ENCODE assay signal across 1 cellular context in the genomic region with DNA sequence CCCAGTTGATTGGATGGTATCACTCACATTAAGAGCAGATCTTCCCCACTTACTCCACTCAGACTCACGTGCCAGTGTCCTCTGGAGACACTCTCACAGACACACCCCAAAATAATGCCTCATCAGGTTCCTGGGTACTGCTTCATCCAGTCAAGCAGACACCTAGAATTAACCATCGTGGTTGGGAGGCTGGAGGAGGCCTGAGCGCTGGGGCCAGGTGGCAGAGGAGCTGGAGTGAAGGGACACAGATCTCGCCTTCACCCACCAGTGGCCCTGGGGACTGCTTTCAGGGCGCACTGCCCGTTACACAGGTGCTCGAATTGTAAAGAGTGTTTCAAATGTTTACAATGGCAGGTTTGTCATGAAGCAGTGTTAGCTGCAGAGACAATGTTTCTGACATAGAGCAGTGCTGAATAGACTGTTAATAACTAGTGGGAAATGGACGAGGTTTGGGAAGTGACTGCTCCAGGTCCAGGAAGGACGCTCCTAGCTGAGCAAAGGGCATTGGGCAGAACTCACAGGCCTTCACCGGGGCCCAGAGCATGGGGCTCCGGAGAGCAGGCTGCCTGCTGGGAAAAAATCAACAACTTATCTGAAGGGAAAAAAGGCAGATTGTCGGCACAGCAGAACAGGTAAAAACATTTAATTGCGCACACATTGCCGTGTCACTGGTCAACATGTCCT.
TF ChIP-seq lines count a peak whose summit lies in the region.

No MANE protein-coding gene starts in this region.

TF ChIP-seq in HepG2, 621 proteins besides CTCF, POLR2A, EP300 and RAD21:
- TF ChIP-seq, protein P1, sequence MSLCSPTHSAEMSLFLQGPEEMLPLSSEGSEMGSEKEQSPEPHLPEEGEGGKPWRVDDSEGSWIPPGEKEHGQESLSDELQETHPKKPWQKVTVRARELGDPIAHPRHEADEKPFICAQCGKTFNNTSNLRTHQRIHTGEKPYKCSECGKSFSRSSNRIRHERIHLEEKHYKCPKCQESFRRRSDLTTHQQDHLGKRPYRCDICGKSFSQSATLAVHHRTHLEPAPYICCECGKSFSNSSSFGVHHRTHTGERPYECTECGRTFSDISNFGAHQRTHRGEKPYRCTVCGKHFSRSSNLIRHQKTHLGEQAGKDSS (CRISPR knock-in tag; IDR thresholded peaks at IDR 0.05; ENCODE audit: borderline replicate concordance, low read depth): peak; percentile 24; the same call in 1 of the 2 replicates
- TF ChIP-seq, protein P2, sequence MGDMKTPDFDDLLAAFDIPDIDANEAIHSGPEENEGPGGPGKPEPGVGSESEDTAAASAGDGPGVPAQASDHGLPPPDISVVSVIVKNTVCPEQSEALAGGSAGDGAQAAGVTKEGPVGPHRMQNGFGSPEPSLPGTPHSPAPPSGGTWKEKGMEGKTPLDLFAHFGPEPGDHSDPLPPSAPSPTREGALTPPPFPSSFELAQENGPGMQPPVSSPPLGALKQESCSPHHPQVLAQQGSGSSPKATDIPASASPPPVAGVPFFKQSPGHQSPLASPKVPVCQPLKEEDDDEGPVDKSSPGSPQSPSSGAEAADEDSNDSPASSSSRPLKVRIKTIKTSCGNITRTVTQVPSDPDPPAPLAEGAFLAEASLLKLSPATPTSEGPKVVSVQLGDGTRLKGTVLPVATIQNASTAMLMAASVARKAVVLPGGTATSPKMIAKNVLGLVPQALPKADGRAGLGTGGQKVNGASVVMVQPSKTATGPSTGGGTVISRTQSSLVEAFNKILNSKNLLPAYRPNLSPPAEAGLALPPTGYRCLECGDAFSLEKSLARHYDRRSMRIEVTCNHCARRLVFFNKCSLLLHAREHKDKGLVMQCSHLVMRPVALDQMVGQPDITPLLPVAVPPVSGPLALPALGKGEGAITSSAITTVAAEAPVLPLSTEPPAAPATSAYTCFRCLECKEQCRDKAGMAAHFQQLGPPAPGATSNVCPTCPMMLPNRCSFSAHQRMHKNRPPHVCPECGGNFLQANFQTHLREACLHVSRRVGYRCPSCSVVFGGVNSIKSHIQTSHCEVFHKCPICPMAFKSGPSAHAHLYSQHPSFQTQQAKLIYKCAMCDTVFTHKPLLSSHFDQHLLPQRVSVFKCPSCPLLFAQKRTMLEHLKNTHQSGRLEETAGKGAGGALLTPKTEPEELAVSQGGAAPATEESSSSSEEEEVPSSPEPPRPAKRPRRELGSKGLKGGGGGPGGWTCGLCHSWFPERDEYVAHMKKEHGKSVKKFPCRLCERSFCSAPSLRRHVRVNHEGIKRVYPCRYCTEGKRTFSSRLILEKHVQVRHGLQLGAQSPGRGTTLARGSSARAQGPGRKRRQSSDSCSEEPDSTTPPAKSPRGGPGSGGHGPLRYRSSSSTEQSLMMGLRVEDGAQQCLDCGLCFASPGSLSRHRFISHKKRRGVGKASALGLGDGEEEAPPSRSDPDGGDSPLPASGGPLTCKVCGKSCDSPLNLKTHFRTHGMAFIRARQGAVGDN (CRISPR knock-in tag; IDR thresholded peaks at IDR 0.05): peak; percentile 28
- TF ChIP-seq ZBTB42 (CRISPR knock-in tag; IDR thresholded peaks at IDR 0.05): no peak
- TF ChIP-seq, protein P3, sequence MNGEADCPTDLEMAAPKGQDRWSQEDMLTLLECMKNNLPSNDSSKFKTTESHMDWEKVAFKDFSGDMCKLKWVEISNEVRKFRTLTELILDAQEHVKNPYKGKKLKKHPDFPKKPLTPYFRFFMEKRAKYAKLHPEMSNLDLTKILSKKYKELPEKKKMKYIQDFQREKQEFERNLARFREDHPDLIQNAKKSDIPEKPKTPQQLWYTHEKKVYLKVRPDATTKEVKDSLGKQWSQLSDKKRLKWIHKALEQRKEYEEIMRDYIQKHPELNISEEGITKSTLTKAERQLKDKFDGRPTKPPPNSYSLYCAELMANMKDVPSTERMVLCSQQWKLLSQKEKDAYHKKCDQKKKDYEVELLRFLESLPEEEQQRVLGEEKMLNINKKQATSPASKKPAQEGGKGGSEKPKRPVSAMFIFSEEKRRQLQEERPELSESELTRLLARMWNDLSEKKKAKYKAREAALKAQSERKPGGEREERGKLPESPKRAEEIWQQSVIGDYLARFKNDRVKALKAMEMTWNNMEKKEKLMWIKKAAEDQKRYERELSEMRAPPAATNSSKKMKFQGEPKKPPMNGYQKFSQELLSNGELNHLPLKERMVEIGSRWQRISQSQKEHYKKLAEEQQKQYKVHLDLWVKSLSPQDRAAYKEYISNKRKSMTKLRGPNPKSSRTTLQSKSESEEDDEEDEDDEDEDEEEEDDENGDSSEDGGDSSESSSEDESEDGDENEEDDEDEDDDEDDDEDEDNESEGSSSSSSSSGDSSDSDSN (CRISPR knock-in tag; IDR thresholded peaks at IDR 0.05): peak; percentile 41; the same call in 1 of the 2 replicates
- TF ChIP-seq, protein P4, sequence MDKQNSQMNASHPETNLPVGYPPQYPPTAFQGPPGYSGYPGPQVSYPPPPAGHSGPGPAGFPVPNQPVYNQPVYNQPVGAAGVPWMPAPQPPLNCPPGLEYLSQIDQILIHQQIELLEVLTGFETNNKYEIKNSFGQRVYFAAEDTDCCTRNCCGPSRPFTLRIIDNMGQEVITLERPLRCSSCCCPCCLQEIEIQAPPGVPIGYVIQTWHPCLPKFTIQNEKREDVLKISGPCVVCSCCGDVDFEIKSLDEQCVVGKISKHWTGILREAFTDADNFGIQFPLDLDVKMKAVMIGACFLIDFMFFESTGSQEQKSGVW (CRISPR knock-in tag; IDR thresholded peaks at IDR 0.05; ENCODE audit: borderline replicate concordance): no peak
